Comparison of ENCODE assay signal across 17 cellular contexts in the genomic region with DNA sequence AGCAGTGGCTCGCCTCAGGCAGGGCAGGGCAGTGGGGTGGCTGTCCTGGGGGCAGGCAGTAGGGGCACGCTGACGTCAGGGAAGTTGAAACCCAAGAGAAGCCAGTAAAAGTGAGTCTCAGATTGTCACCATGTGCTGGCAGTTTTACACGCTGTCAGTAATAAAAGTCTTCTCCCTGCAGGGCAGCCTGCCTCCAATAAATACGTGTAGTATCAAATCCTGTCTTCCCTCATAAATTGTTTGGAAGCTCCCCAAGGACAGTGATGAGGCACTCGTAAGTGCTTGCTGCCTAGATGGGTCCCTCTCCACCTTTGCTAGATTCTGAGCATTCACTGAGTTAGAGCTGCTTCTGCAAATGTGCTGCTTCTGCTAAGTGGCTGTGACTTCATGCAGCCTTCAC.
DNase-seq lines count a peak whose midpoint lies in the region; ATAC-seq and TF ChIP-seq lines count a peak whose summit lies in the region.
"Had no signal": no experiment of that assay in that cellular context is flagged by ENCODE, and none has a peak within 500 bp of the region (broad histone marks: within the 10 kb centered on the region; RNA-seq: fewer than 3 reads in every experiment).

No MANE protein-coding gene starts in this region.

- H3K27me3 Mint-ChIP-seq in activated CD8-positive, alpha-beta memory T cell treated with anti-CD3 and anti-CD28 coated beads, Interleukin-2, amount 10 ng/mL, durations not matched to agents 7 days and 5 days = no peaks in the 10 kb centered on the region
- H3K27me3 Mint-ChIP-seq in MCF 10A (ENCODE audit: insufficient read depth, unreplicated experiment) = no peaks in the 10 kb centered on the region
- H3K27me3 Mint-ChIP-seq: CD4-positive, alpha-beta memory T cell had no signal

- 39% methylated on average over 6 of the region's 6 CpGs for WGBS in prostate gland

- POLR2A ChIA-PET in MCF 10A (lab: Yijun Ruan, JAX) = no interaction called here

- H3K36me3 ChIP-seq in prostate gland = peaks cover 0 to 1% of the 10 kb centered on the region in 2 donors

- ATAC-seq in activated CD8-positive, alpha-beta memory T cell treated with anti-CD3 and anti-CD28 coated beads, Interleukin-2, amount 10 ng/mL, durations not matched to agents 7 days and 5 days = no peak
- no peak for ATAC-seq in foreskin keratinocyte
- ATAC-seq: GM23338 had no signal

- no peaks in the 10 kb centered on the region for H3K9me3 ChIP-seq in prostate gland
- H3K9me3 ChIP-seq: BLaER1 had no signal

- BruUV-seq in MCF 10A (replicated peaks; lab: Mats Ljungman, UMichigan) = no TSS peak

- H3K4me1 ChIP-seq in prostate gland (replicated peaks) = peaks cover 4% of the 10 kb centered on the region
- H3K4me1 ChIP-seq in foreskin keratinocyte = peaks cover 5% of the 10 kb centered on the region

- H3K4me3 Mint-ChIP-seq in activated CD8-positive, alpha-beta memory T cell treated with anti-CD3 and anti-CD28 coated beads, Interleukin-2, amount 10 ng/mL, durations not matched to agents 7 days and 5 days = no peak overlapping the region
- H3K4me3 Mint-ChIP-seq in MCF 10A (ENCODE audit: unreplicated experiment) = no peak overlapping the region
- H3K4me3 Mint-ChIP-seq: CD14-positive monocyte; CD4-positive, alpha-beta memory T cell; GM23338; HFFc6 had no signal

- TF ChIP-seq CTCF in LNCaP clone FGC (IDR thresholded peaks at IDR 0.05; ENCODE audit: control insufficient read depth, extremely low read depth, insufficient read depth) = no peak
- no peak for TF ChIP-seq CTCF in prostate gland (IDR thresholded peaks at IDR 0.05)
- no peak for TF ChIP-seq CTCF in foreskin keratinocyte (conservative IDR thresholded peaks at IDR 0.05)
- TF ChIP-seq CTCF in MCF 10A (IDR thresholded peaks at IDR 0.05; ENCODE audit: unreplicated experiment) = no peak

- H3K27ac ChIP-seq in prostate gland (peak overlapping the region in 1 of 2 donors; percentile 41), foreskin keratinocyte (no peak overlapping the region)
- H3K27ac ChIP-seq: BLaER1 had no signal

- H3K27me3 ChIP-seq in prostate gland (replicated peaks; ENCODE audit: insufficient read depth) = no peaks in the 10 kb centered on the region
- H3K27me3 ChIP-seq in foreskin keratinocyte = no peaks in the 10 kb centered on the region
- H3K27me3 ChIP-seq: BLaER1 had no signal

- H3K27ac Mint-ChIP-seq in activated CD8-positive, alpha-beta memory T cell treated with anti-CD3 and anti-CD28 coated beads, Interleukin-2, amount 10 ng/mL, durations not matched to agents 7 days and 5 days = no peak overlapping the region
- no peak overlapping the region for H3K27ac Mint-ChIP-seq in MCF 10A (ENCODE audit: low read depth, unreplicated experiment)
- H3K27ac Mint-ChIP-seq: CD4-positive, alpha-beta memory T cell; GM23338; HFFc6 had no signal

- TF ChIP-seq POLR2A in prostate gland (IDR thresholded peaks at IDR 0.05) = no peak

- H3K9me3 Mint-ChIP-seq in activated CD8-positive, alpha-beta memory T cell treated with anti-CD3 and anti-CD28 coated beads, Interleukin-2, amount 10 ng/mL, durations not matched to agents 7 days and 5 days (ENCODE audit: low read depth) = no peaks in the 10 kb centered on the region
- H3K9me3 Mint-ChIP-seq in MCF 10A (ENCODE audit: unreplicated experiment) = no peaks in the 10 kb centered on the region
- H3K9me3 Mint-ChIP-seq: CD14-positive monocyte; CD4-positive, alpha-beta memory T cell; GM23338; HFFc6 had no signal

- H3K36me3 Mint-ChIP-seq in activated CD8-positive, alpha-beta memory T cell treated with anti-CD3 and anti-CD28 coated beads, Interleukin-2, amount 10 ng/mL, durations not matched to agents 7 days and 5 days = peaks cover 24% of the 10 kb centered on the region
- H3K36me3 Mint-ChIP-seq in MCF 10A (ENCODE audit: insufficient read depth, unreplicated experiment) = peaks cover 72% of the 10 kb centered on the region

- H3K4me3 ChIP-seq in LNCaP clone FGC (ENCODE audit: low read depth, low read length) (no peak overlapping the region), prostate gland (no peak overlapping the region)
- H3K4me3 ChIP-seq: BLaER1, GM23338 had no signal

- DNase-seq in activated CD8-positive, alpha-beta memory T cell treated with anti-CD3 and anti-CD28 coated beads, Interleukin-2, amount 10 ng/mL, durations not matched to agents 7 days and 5 days = peak; percentile 18
- DNase-seq in activated CD8-positive, alpha-beta memory T cell treated with anti-CD3 and anti-CD28 coated beads, Interleukin-2, amount 50 U/mL, for 48 hours = no peak
- peak; percentile 39 for DNase-seq in LNCaP clone FGC (ENCODE audit: low read depth)
- peak; percentile 16 for DNase-seq in islet precursor cell
- DNase-seq in prostate gland (ENCODE audit: low spot score) = peak; percentile 20
- no peak for DNase-seq in foreskin keratinocyte
- no peak for DNase-seq in MCF 10A (ENCODE audit: unreplicated experiment)
- DNase-seq: 8988T; CD4-positive, alpha-beta memory T cell; DMS153; DMS79; GDM1; HCEC 1CT; HFFc6 had no signal

- H3K4me1 Mint-ChIP-seq in activated CD8-positive, alpha-beta memory T cell treated with anti-CD3 and anti-CD28 coated beads, Interleukin-2, amount 10 ng/mL, durations not matched to agents 7 days and 5 days = peaks cover 23% of the 10 kb centered on the region
- H3K4me1 Mint-ChIP-seq in MCF 10A (ENCODE audit: insufficient read depth, unreplicated experiment) = peaks cover 9% of the 10 kb centered on the region
- H3K4me1 Mint-ChIP-seq: CD14-positive monocyte had no signal

- intact Hi-C loops in prostate gland (cut with DNase I) (no loop called here), MCF 10A (cut with micrococcal nuclease) (no loop called here)

- CTCF ChIA-PET in activated CD8-positive, alpha-beta memory T cell treated with anti-CD3 and anti-CD28 coated beads, Interleukin-2, amount 10 ng/mL, durations not matched to agents 7 days and 5 days (lab: Charles Lee) = interaction anchor here (0.7 kb wide), 1 partner anchor 20 kb away, joined by 3 read pairs; no protein-coding TSS in a partner anchor
- CTCF ChIA-PET in MCF 10A (lab: Yijun Ruan, JAX) = no interaction called here

Comparison
In these comparisons a context has a peak if more than half of its experiments do, and no peak if none do; other contexts are left out.
1. DNase-seq: peak in activated CD8-positive, alpha-beta memory T cell treated with anti-CD3 and anti-CD28 coated beads, Interleukin-2, amount 10 ng/mL, durations not matched to agents 7 days and 5 days (single experiment), LNCaP clone FGC (single experiment), islet precursor cell (single experiment) and prostate gland (single experiment); none in activated CD8-positive, alpha-beta memory T cell treated with anti-CD3 and anti-CD28 coated beads, Interleukin-2, amount 50 U/mL, for 48 hours (single experiment), foreskin keratinocyte (0 of 2) and MCF 10A (single experiment).